In the genomic region with DNA sequence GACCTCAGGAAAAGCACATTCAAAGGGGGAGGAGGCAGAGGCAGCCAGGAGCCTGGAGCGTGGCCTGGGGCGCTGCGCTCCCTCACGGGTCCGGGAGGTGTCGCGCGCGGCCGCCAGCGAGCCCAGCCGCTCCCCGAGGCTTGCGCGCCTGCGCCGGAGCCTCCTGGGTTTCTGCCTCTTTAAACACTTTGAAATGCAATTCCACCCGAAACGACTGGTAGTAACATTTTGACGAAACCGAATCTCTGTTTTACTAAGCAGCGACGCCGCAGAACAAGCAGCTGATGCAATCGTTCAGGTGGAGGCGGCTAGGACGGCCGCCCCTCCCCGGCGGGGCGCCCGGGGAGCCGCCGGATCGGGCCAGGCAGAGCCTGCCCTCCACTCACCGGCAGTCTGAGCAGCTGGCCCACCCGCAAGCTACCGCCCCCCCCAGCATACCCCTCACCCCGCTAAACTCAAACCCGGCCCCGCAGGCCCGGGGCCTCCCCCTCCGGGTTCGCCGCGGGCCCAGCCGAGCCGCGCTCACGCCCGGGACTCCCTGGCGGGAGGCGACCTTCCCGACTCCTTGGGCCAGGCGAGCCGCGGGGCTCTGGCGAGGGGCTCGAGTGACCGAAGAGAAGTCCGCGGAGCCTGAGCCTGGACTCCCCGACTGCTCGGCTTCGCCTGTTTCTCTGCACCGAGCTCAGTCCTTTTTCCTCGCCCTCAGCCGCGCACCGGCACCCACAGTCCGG, we compare ENCODE assay signal across 8 cellular contexts. TPM values are rescaled to one million over a fixed set of nuclear protein-coding genes. Genes with fewer than 3 reads are reported as not detected.
DNase-seq lines count a peak whose midpoint lies in the region; ATAC-seq lines count a peak whose summit lies in the region.

No MANE protein-coding gene starts in this region.

- no peaks in the 10 kb centered on the region for H3K9me3 Mint-ChIP-seq in activated CD8-positive, alpha-beta T cell treated with anti-CD3 and anti-CD28 coated beads, Interleukin-2, amount 10 ng/mL, durations not matched to agents 7 days and 5 days (ENCODE audit: insufficient read depth)
- no peaks in the 10 kb centered on the region for H3K9me3 Mint-ChIP-seq in memory B cell

- POLR2A ChIA-PET in activated CD8-positive, alpha-beta T cell treated with anti-CD3 and anti-CD28 coated beads, Interleukin-2, amount 10 ng/mL, durations not matched to agents 7 days and 5 days (lab: Charles Lee), result interaction anchor here (0.6 to 0.9 kb wide), 3 partner anchors 136 to 549 kb away, joined by 4 to 7 read pairs (median 4); no protein-coding TSS in a partner anchor

- H3K27ac Mint-ChIP-seq in activated CD8-positive, alpha-beta T cell treated with anti-CD3 and anti-CD28 coated beads, Interleukin-2, amount 10 ng/mL, durations not matched to agents 7 days and 5 days, result no peak overlapping the region
- H3K27ac Mint-ChIP-seq in memory B cell, result no peak overlapping the region

- CTCF ChIA-PET in activated CD8-positive, alpha-beta T cell treated with anti-CD3 and anti-CD28 coated beads, Interleukin-2, amount 10 ng/mL, durations not matched to agents 7 days and 5 days (lab: Charles Lee), result interaction anchor here (0.6 to 3.1 kb wide), 21 partner anchors 9 to 651 kb away, joined by 3 to 35 read pairs (median 4); no protein-coding TSS in a partner anchor

- H3K4me1 Mint-ChIP-seq in activated CD8-positive, alpha-beta T cell treated with anti-CD3 and anti-CD28 coated beads, Interleukin-2, amount 10 ng/mL, durations not matched to agents 7 days and 5 days (ENCODE audit: low read depth), result peaks cover 43% of the 10 kb centered on the region
- H3K4me1 Mint-ChIP-seq in memory B cell, result peaks cover 14% of the 10 kb centered on the region

- H3K4me3 Mint-ChIP-seq in activated CD8-positive, alpha-beta T cell treated with anti-CD3 and anti-CD28 coated beads, Interleukin-2, amount 10 ng/mL, durations not matched to agents 7 days and 5 days, result peak overlapping the region; percentile 59
- H3K4me3 Mint-ChIP-seq in memory B cell, result peak overlapping the region; percentile 73

- ATAC-seq in HG02981 (IDR thresholded peaks at IDR 0.05; ENCODE audit: unreplicated experiment), result peak; percentile 94
- peak; percentile 87 for ATAC-seq in activated CD8-positive, alpha-beta T cell treated with anti-CD3 and anti-CD28 coated beads, Interleukin-2, amount 10 ng/mL, durations not matched to agents 7 days and 5 days
- ATAC-seq in memory B cell (ENCODE audit: low read depth), result peak; percentile 89

- peaks cover 61% of the 10 kb centered on the region for H3K27me3 Mint-ChIP-seq in activated CD8-positive, alpha-beta T cell treated with anti-CD3 and anti-CD28 coated beads, Interleukin-2, amount 10 ng/mL, durations not matched to agents 7 days and 5 days (ENCODE audit: low read depth)
- H3K27me3 Mint-ChIP-seq in memory B cell, result peaks cover 31% of the 10 kb centered on the region

- peaks cover 2% of the 10 kb centered on the region for H3K36me3 Mint-ChIP-seq in activated CD8-positive, alpha-beta T cell treated with anti-CD3 and anti-CD28 coated beads, Interleukin-2, amount 10 ng/mL, durations not matched to agents 7 days and 5 days (ENCODE audit: low read depth)
- H3K36me3 Mint-ChIP-seq in memory B cell, result no peaks in the 10 kb centered on the region

- DNase-seq in NCI-H2081 (lab: John Stamatoyannopoulos, UW), result peak; percentile 50 to 61
- DNase-seq in NCI-H2081 treated with DMSO at 0.1 percent for 48 hours (lab: John Stamatoyannopoulos, UW), result no peak
- DNase-seq in NCI-H226, result peak; percentile 24
- DNase-seq in activated CD8-positive, alpha-beta T cell treated with anti-CD3 and anti-CD28 coated beads, Interleukin-2, amount 10 ng/mL, durations not matched to agents 7 days and 5 days, result peak; percentile 84
- peak; percentile 51 for DNase-seq in effector CD8-positive, alpha-beta T cell (lab: John Stamatoyannopoulos, UW)
- DNase-seq in memory B cell (ENCODE audit: low spot score in 2 of 2), result peak; percentile 52 to 59
- DNase-seq in stimulated activated CD4-positive, alpha-beta T cell treated with anti-CD3 and anti-CD28 coated beads, TNF-alpha, amount 100 ng/mL, for 24 hours (ENCODE audit: low read depth in 3 of 3), result peak; percentile 68 to 85 (median 74)

RNA-seq across cellular contexts. Expression of gene MKX, which starts 3.3 kb away (rescaled TPM):
- not detected for total RNA-seq in activated CD8-positive, alpha-beta T cell treated with anti-CD3 and anti-CD28 coated beads, Interleukin-2, amount 10 ng/mL, durations not matched to agents 7 days and 5 days
